Comparison of ENCODE assay signal across 22 cellular contexts in the genomic region with DNA sequence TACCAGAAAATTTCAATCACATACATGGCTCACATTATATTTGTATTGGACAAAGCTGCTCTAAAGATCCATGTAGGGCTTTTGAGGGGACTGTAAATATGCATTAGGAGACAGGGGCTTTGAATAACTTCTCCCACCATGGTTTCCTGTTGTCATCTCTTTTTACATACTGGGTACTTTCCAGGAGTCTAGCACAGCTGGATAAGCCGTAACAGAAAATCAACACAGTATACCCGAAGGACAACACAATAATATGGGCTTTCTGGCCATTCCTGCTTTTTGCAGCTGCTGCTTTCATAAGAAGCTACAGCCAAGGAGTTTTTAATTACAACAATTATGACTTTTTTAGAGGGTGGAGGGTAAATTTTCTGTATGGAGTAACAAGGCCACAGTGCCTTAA.
"Had no signal": no experiment of that assay in that cellular context is flagged by ENCODE, and none has a peak within 500 bp of the region (broad histone marks: within the 10 kb centered on the region; RNA-seq: fewer than 3 reads in every experiment).

No MANE protein-coding gene starts in this region.

- ATAC-seq: activated CD4-positive, alpha-beta T cell treated with anti-CD3 and anti-CD28 coated beads for 36 hours; left lobe of liver; psoas muscle; right cardiac atrium; WTC11 had no signal

- H3K4me1 Mint-ChIP-seq: neural crest cell, WTC11 had no signal

- H3K27me3 Mint-ChIP-seq: activated CD4-positive, alpha-beta memory T cell treated with anti-CD3 and anti-CD28 coated beads for 36 hours; activated CD4-positive, alpha-beta T cell treated with anti-CD3 and anti-CD28 coated beads for 36 hours; stimulated activated naive CD8-positive, alpha-beta T cell treated with anti-CD3 and anti-CD28 coated beads, Interleukin-15, Interleukin-2, amounts not matched to agents 100 ng/mL and 50 ng/mL, for 24 hours had no signal

- H3K27me3 ChIP-seq: breast epithelium, ovary, suprapubic skin, transverse colon, uterus had no signal

- H3K4me1 ChIP-seq: breast epithelium, psoas muscle, transverse colon, uterus had no signal

- H3K4me3 ChIP-seq: breast epithelium, lung, ovary, psoas muscle, skin epidermis, suprapubic skin, transverse colon, uterus had no signal

- H3K27ac Mint-ChIP-seq: activated CD4-positive, alpha-beta memory T cell treated with anti-CD3 and anti-CD28 coated beads for 36 hours; activated CD4-positive, alpha-beta T cell treated with anti-CD3 and anti-CD28 coated beads for 36 hours; activated naive CD4-positive, alpha-beta T cell treated with anti-CD3 and anti-CD28 coated beads for 36 hours; mesothelial cell of epicardium; stimulated activated naive CD8-positive, alpha-beta T cell treated with anti-CD3 and anti-CD28 coated beads, Interleukin-15, Interleukin-2, amounts not matched to agents 100 ng/mL and 50 ng/mL, for 24 hours; T-helper 2 cell treated with Interferon-gamma antibody and Interleukin-4, amounts not matched to agents 5 μg/mL and 100 μg/mL, for 36 hours had no signal

- DNase-seq: activated CD4-positive, alpha-beta memory T cell treated with anti-CD3 and anti-CD28 coated beads for 36 hours; activated CD4-positive, alpha-beta T cell treated with anti-CD3 and anti-CD28 coated beads for 36 hours; activated naive CD4-positive, alpha-beta T cell treated with anti-CD3 and anti-CD28 coated beads for 36 hours; activated T-cell treated with anti-CD3 and anti-CD28 coated beads for 4 hours; cortex of kidney; erythroblast; hypothalamus; ovary; psoas muscle; right cardiac atrium; transverse colon; uterus had no signal

- H3K27ac ChIP-seq: breast epithelium, ovary, psoas muscle, skin epidermis, suprapubic skin, transverse colon, uterus had no signal

- H3K4me3 Mint-ChIP-seq: activated CD4-positive, alpha-beta memory T cell treated with anti-CD3 and anti-CD28 coated beads for 36 hours; activated CD4-positive, alpha-beta T cell treated with anti-CD3 and anti-CD28 coated beads for 36 hours; activated naive CD4-positive, alpha-beta T cell treated with anti-CD3 and anti-CD28 coated beads for 36 hours; mesothelial cell of epicardium; neural crest cell; stimulated activated naive CD8-positive, alpha-beta T cell treated with anti-CD3 and anti-CD28 coated beads, Interleukin-15, Interleukin-2, amounts not matched to agents 100 ng/mL and 50 ng/mL, for 24 hours; T-helper 2 cell treated with Interferon-gamma antibody and Interleukin-4, amounts not matched to agents 5 μg/mL and 100 μg/mL, for 36 hours; WTC11 had no signal

- H3K9me3 Mint-ChIP-seq: activated CD4-positive, alpha-beta memory T cell treated with anti-CD3 and anti-CD28 coated beads for 36 hours; activated naive CD4-positive, alpha-beta T cell treated with anti-CD3 and anti-CD28 coated beads for 36 hours; mesothelial cell of epicardium; stimulated activated naive CD8-positive, alpha-beta T cell treated with anti-CD3 and anti-CD28 coated beads, Interleukin-15, Interleukin-2, amounts not matched to agents 100 ng/mL and 50 ng/mL, for 24 hours; T-helper 2 cell treated with Interferon-gamma antibody and Interleukin-4, amounts not matched to agents 5 μg/mL and 100 μg/mL, for 36 hours; WTC11 had no signal
